ENCODE assay signal across 2 cellular contexts in genomic region chr13:29849731-29850212, GRCh38.
TF ChIP-seq lines count a peak whose summit lies in the region.

No MANE protein-coding gene starts in this region.

TF ChIP-seq in GM23338, 12 proteins besides CTCF, POLR2A, EP300 and RAD21:
- TF ChIP-seq ZNF114 (CRISPR knock-in tag; IDR thresholded peaks at IDR 0.05) (no peak), STAT1 (IDR thresholded peaks at IDR 0.05; ENCODE audit: unreplicated experiment) (no peak), ZNF331 (CRISPR knock-in tag; IDR thresholded peaks at IDR 0.05; ENCODE audit: low read depth) (no peak), REST (IDR thresholded peaks at IDR 0.05; ENCODE audit: unreplicated experiment) (no peak), NANOG (IDR thresholded peaks at IDR 0.05; ENCODE audit: borderline replicate concordance) (no peak), EZH2phosphoT487 (IDR thresholded peaks at IDR 0.05; ENCODE audit: unreplicated experiment) (no peak), POLR2AphosphoS5 (IDR thresholded peaks at IDR 0.05; ENCODE audit: low read depth) (no peak), CREB1 (CRISPR knock-in tag; IDR thresholded peaks at IDR 0.05; ENCODE audit: low read depth) (no peak), JUNB (IDR thresholded peaks at IDR 0.05; ENCODE audit: unreplicated experiment) (no peak), EZH2 (IDR thresholded peaks at IDR 0.05; ENCODE audit: low read depth, unreplicated experiment) (no peak), ZNF462 (CRISPR knock-in tag; IDR thresholded peaks at IDR 0.05) (no peak), ETS1 (IDR thresholded peaks at IDR 0.05) (no peak)

TF ChIP-seq in H1, 55 proteins besides CTCF, POLR2A, EP300 and RAD21:
- TF ChIP-seq JUN (IDR thresholded peaks at IDR 0.05; ENCODE audit: low read depth, low read length) = no peak
- TF ChIP-seq TAF7 (optimal IDR thresholded peaks at IDR 0.05; ENCODE audit: borderline replicate concordance, low read depth, low read length) = no peak
- 0 out of 2 replicates have a peak, but pooled peaks have one; percentile 15 for TF ChIP-seq POLR2AphosphoS5 (IDR thresholded peaks at IDR 0.05; ENCODE audit: low read depth, low read length)
- no peak for TF ChIP-seq TBP (IDR thresholded peaks at IDR 0.05; ENCODE audit: low read depth, low read length)
- no peak for TF ChIP-seq BACH1 (IDR thresholded peaks at IDR 0.05; ENCODE audit: low read length)
- TF ChIP-seq TAF1 (IDR thresholded peaks at IDR 0.05; ENCODE audit: low read depth, low read length) = no peak; the same call in 1 of the 2 replicates
- TF ChIP-seq PHF8 (conservative IDR thresholded peaks at IDR 0.05; ENCODE audit: low read depth, low read length) = no peak
- no peak for TF ChIP-seq ATF3 (IDR thresholded peaks at IDR 0.05; ENCODE audit: insufficient read depth, low read depth, low read length)
- TF ChIP-seq ASH2L (IDR thresholded peaks at IDR 0.05; ENCODE audit: low read length) = peak; percentile 87
- no peak for TF ChIP-seq BCL11A (IDR thresholded peaks at IDR 0.05; ENCODE audit: low read depth in 2 of 2, low read length in 2 of 2)
- no peak for TF ChIP-seq SIRT6 (IDR thresholded peaks at IDR 0.05; ENCODE audit: low read length)
- TF ChIP-seq RBBP5 (IDR thresholded peaks at IDR 0.05; ENCODE audit: borderline replicate concordance, low read depth, low read length) = no peak; the same call in 1 of the 2 replicates
- no peak for TF ChIP-seq CTBP2 (IDR thresholded peaks at IDR 0.05; ENCODE audit: borderline replicate concordance, insufficient read depth, insufficient read length, low read length)
- 0 out of 2 replicates have a peak, but pooled peaks have one; percentile 44 for TF ChIP-seq E2F6 (IDR thresholded peaks at IDR 0.05)
- no peak for TF ChIP-seq KDM4A (IDR thresholded peaks at IDR 0.05; ENCODE audit: low read depth, low read length, severe bottlenecking)
- TF ChIP-seq BRCA1 (IDR thresholded peaks at IDR 0.05; ENCODE audit: low read depth, low read length) = no peak
- TF ChIP-seq SAP30 (IDR thresholded peaks at IDR 0.05; ENCODE audit: insufficient read depth, insufficient replicate concordance, low read length) = peak; percentile 12
- TF ChIP-seq HDAC2 (IDR thresholded peaks at IDR 0.05; ENCODE audit: borderline replicate concordance in 1 of 2, low read depth in 2 of 2, low read length in 2 of 2) = peak in 1 of 2 experiments; percentile 37; a peak in 1 of 4 replicates
- 0 out of 2 replicates have a peak, but pooled peaks have one; percentile 48 for TF ChIP-seq MAX (IDR thresholded peaks at IDR 0.05)
- TF ChIP-seq SP4 (IDR thresholded peaks at IDR 0.05; ENCODE audit: low read length) = no peak
- TF ChIP-seq SP2 (IDR thresholded peaks at IDR 0.05; ENCODE audit: low read length) = no peak
- no peak for TF ChIP-seq RNF2 (IDR thresholded peaks at IDR 0.05; ENCODE audit: borderline replicate concordance, low read depth, low read length, missing control alignments, poor library complexity, severe bottlenecking)
- no peak for TF ChIP-seq TCF12 (IDR thresholded peaks at IDR 0.05; ENCODE audit: low read depth, low read length)
- TF ChIP-seq SUZ12 (IDR thresholded peaks at IDR 0.05; ENCODE audit: low read length) = no peak
TF ChIP-seq in H1: peak in this region for 6.
